ENCODE assay signal across 22 cellular contexts in the genomic region with DNA sequence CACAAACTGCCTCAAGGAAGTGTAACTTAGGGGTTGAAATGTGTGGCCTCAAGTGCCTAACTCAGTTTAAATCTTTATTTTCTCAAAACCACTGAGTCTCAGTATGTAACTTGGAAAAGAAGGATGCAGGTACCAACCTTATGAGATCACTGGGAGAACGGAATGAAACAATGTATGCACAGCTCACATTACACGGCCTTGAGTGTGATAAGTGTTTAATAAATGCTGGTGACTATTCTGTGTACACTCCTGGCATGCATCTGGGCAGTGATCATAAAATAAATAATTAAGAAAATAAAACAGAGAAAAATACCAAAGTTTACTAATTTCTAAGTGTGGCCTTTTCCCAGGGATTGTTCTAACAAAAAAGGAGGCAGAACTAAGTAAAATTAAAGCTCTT.
"Had no signal": no experiment of that assay in that cellular context is flagged by ENCODE, and none has a peak within 500 bp of the region (broad histone marks: within the 10 kb centered on the region; RNA-seq: fewer than 3 reads in every experiment).

No MANE protein-coding gene starts in this region.

- H3K27me3 ChIP-seq: SJSA1 had no signal

- H3K9me3 ChIP-seq: SJSA1 had no signal

- H3K36me3 ChIP-seq: SJSA1 had no signal

- H3K4me1 ChIP-seq: SJSA1 had no signal

- H3K4me3 ChIP-seq: SJSA1, SK-N-MC had no signal

- DNase-seq: KBM-7, MV-4-11, NCI-H1048, NCI-H1105, NCI-H1417, NCI-H1436 treated with DMSO at 0.1 percent for 48 hours, NCI-H1694, NCI-H187 treated with DMSO at 0.1 percent for 48 hours, NCI-H2029 treated with DMSO at 0.1 percent for 48 hours, NCI-H2171, NCI-H226, NCI-H446, NCI-H524, NCI-H526 treated with DMSO at 0.1 percent for 48 hours, NCI-H82, Right ventricle myocardium superior, RPMI8226, SIG-M5, T-helper 2 cell had no signal

- H3K27ac ChIP-seq: HL-60, SJSA1, SK-N-MC had no signal
